20 cellular contexts compared by ENCODE assay signal in genomic region chrX:13084611-13085010, GRCh38. TPM values are rescaled to one million over a fixed set of nuclear protein-coding genes. Genes with fewer than 3 reads are reported as not detected.
A peak's percentile ranks its signal among the peaks of the same experiment; 100 is the strongest.
DNase-seq lines count a peak whose midpoint lies in the region; ATAC-seq and TF ChIP-seq lines count a peak whose summit lies in the region.
"Had no signal": no experiment of that assay in that cellular context is flagged by ENCODE, and none has a peak within 500 bp of the region (broad histone marks: within the 10 kb centered on the region; RNA-seq: fewer than 3 reads in every experiment).

No MANE protein-coding gene starts in this region.

- H3K79me2 ChIP-seq in DND-41 (ENCODE audit: insufficient read depth, low read length), result peaks cover 36% of the 10 kb centered on the region

- peak overlapping the region; percentile 37 for H3K4me3 ChIP-seq in CD4-positive, CD25-positive, alpha-beta regulatory T cell (ENCODE audit: low read depth, low read length)
- H3K4me3 ChIP-seq in DND-41 (ENCODE audit: low read depth in 1 of 2, low read length in 2 of 2), result no peak overlapping the region
- no peak overlapping the region for H3K4me3 ChIP-seq in liver (ENCODE audit: low read depth in 1 of 3, low read length in 3 of 3)
- no peak overlapping the region for H3K4me3 ChIP-seq in upper lobe of left lung
- H3K4me3 ChIP-seq: colonic mucosa, skin epidermis, tibial nerve had no signal

- no peak for DNase-seq in CD4-positive, CD25-positive, alpha-beta regulatory T cell
- DNase-seq in DND-41 (no peak), dermis blood vessel endothelial cell (no peak), upper lobe of left lung (no peak)
- no peak for DNase-seq in activated CD4-positive, alpha-beta memory T cell treated with anti-CD3 and anti-CD28 coated beads for 36 hours
- DNase-seq: activated CD4-positive, CD25-positive, alpha-beta regulatory T cell treated with anti-CD3 and anti-CD28 coated beads, Interleukin-2, amount 50 U/mL, for 72 hours; colonic mucosa; DMS79 treated with DMSO at 0.1 percent for 48 hours; NCI-H1436; NCI-H345; NK-92 treated with Interleukin-12 subunit alpha and Interleukin-12 subunit beta, amount 100 ng/mL, for 24 hours; posterior cingulate gyrus; stimulated activated CD4-positive, alpha-beta T cell treated with anti-CD3 and anti-CD28 coated beads, Interleukin-4, amount 100 ng/mL, for 4 hours had no signal

- no peaks in the 10 kb centered on the region for H4K20me1 ChIP-seq in DND-41 (ENCODE audit: insufficient read depth, low read length)

- peaks cover 82% of the 10 kb centered on the region for H3K4me1 ChIP-seq in CD4-positive, CD25-positive, alpha-beta regulatory T cell (ENCODE audit: control insufficient read depth, insufficient read depth, low read length, poor library complexity, severe bottlenecking)
- peaks cover 98% of the 10 kb centered on the region for H3K4me1 ChIP-seq in DND-41 (ENCODE audit: insufficient read depth, low read length)
- H3K4me1 ChIP-seq in liver (ENCODE audit: control insufficient read depth in 4 of 4, insufficient read depth in 4 of 4, low read length in 3 of 4), result no peaks in the 10 kb centered on the region
- H3K4me1 ChIP-seq in upper lobe of left lung, result peaks cover 7 to 26% (median 21%) of the 10 kb centered on the region in 4 donors
- H3K4me1 ChIP-seq: colonic mucosa had no signal

- TF ChIP-seq EP300 in upper lobe of left lung (IDR thresholded peaks at IDR 0.05), result no peak

- no peaks in the 10 kb centered on the region for H3K36me3 Mint-ChIP-seq in CD4-positive, CD25-positive, alpha-beta regulatory T cell
- peaks cover 1% of the 10 kb centered on the region for H3K36me3 Mint-ChIP-seq in activated CD4-positive, alpha-beta memory T cell treated with anti-CD3 and anti-CD28 coated beads for 36 hours

- peak overlapping the region in 1 of 4 donors; percentile 39 for H3K4me3 Mint-ChIP-seq in CD4-positive, CD25-positive, alpha-beta regulatory T cell
- H3K4me3 Mint-ChIP-seq in activated CD4-positive, alpha-beta memory T cell treated with anti-CD3 and anti-CD28 coated beads for 36 hours, result no peak overlapping the region

- H3K36me3 ChIP-seq in CD4-positive, CD25-positive, alpha-beta regulatory T cell (ENCODE audit: control insufficient read depth, insufficient read depth, low read length), result no peaks in the 10 kb centered on the region
- H3K36me3 ChIP-seq in DND-41 (ENCODE audit: insufficient read depth, low read length) (no peaks in the 10 kb centered on the region), liver (ENCODE audit: control insufficient read depth in 4 of 4, insufficient read depth in 3 of 4, low read depth in 1 of 4, low read length in 3 of 4) (no peaks in the 10 kb centered on the region), upper lobe of left lung (no peaks in the 10 kb centered on the region)
- H3K36me3 ChIP-seq: colonic mucosa, tibial nerve had no signal

- H3K27me3 Mint-ChIP-seq in CD4-positive, CD25-positive, alpha-beta regulatory T cell, result no peaks in the 10 kb centered on the region
- H3K27me3 Mint-ChIP-seq in activated CD4-positive, alpha-beta memory T cell treated with anti-CD3 and anti-CD28 coated beads for 36 hours, result no peaks in the 10 kb centered on the region

- no peak for TF ChIP-seq RAD21 in liver (IDR thresholded peaks at IDR 0.05)

- WGBS in liver, result 69% methylated on average over 1 of the region's 1 CpG
- WGBS in upper lobe of left lung, 2 donors, result 63 to 72% methylated on average over 1 of the region's 1 CpG

- H3K27me3 ChIP-seq in CD4-positive, CD25-positive, alpha-beta regulatory T cell (ENCODE audit: control insufficient read depth, insufficient read depth, low read length), result no peaks in the 10 kb centered on the region
- no peaks in the 10 kb centered on the region for H3K27me3 ChIP-seq in DND-41 (ENCODE audit: insufficient read depth, low read length, poor library complexity)
- no peaks in the 10 kb centered on the region for H3K27me3 ChIP-seq in liver (ENCODE audit: control insufficient read depth in 4 of 4, insufficient read depth in 4 of 4, low read length in 3 of 4)
- no peaks in the 10 kb centered on the region for H3K27me3 ChIP-seq in upper lobe of left lung
- H3K27me3 ChIP-seq: colonic mucosa, tibial nerve had no signal

- H3K27ac Mint-ChIP-seq in CD4-positive, CD25-positive, alpha-beta regulatory T cell, result peak overlapping the region; percentile 63 to 95 (median 89)
- H3K27ac Mint-ChIP-seq in activated CD4-positive, alpha-beta memory T cell treated with anti-CD3 and anti-CD28 coated beads for 36 hours, result peak overlapping the region; percentile 76

- peak overlapping the region; percentile 96 for H3K27ac ChIP-seq in CD4-positive, CD25-positive, alpha-beta regulatory T cell (ENCODE audit: insufficient read depth, low read length, poor library complexity, severe bottlenecking)
- H3K27ac ChIP-seq in DND-41 (ENCODE audit: low read length), result peak overlapping the region; percentile 99
- no peak overlapping the region for H3K27ac ChIP-seq in liver (ENCODE audit: low read depth in 1 of 2, low read length in 2 of 2)
- H3K27ac ChIP-seq in upper lobe of left lung, result no peak overlapping the region
- H3K27ac ChIP-seq: colonic mucosa, epithelial cell of prostate had no signal

- no peaks in the 10 kb centered on the region for H3K9me3 Mint-ChIP-seq in CD4-positive, CD25-positive, alpha-beta regulatory T cell
- no peaks in the 10 kb centered on the region for H3K9me3 Mint-ChIP-seq in activated CD4-positive, alpha-beta memory T cell treated with anti-CD3 and anti-CD28 coated beads for 36 hours

- no peak for TF ChIP-seq POLR2A in upper lobe of left lung (IDR thresholded peaks at IDR 0.05)

- no peak overlapping the region; the same call in 1 of the 2 replicates for H3K4me2 ChIP-seq in DND-41 (ENCODE audit: insufficient read depth, low read length)

- ATAC-seq in CD4-positive, CD25-positive, alpha-beta regulatory T cell (ENCODE audit: low read depth in 2 of 2), result no peak
- ATAC-seq in DND-41 (ENCODE audit: insufficient read depth, low read depth) (no peak), upper lobe of left lung (ENCODE audit: low FRiP score in 2 of 2) (no peak), GM19463 (IDR thresholded peaks at IDR 0.05; ENCODE audit: unreplicated experiment) (no peak)

- no peak overlapping the region for H2AFZ ChIP-seq in DND-41 (ENCODE audit: low read depth, low read length)

- TF ChIP-seq CTCF in DND-41 (IDR thresholded peaks at IDR 0.05; ENCODE audit: borderline replicate concordance, extremely low read depth, low read length, poor library complexity, severe bottlenecking) (no peak), liver (IDR thresholded peaks at IDR 0.05; ENCODE audit: low read depth, low read length, missing input control) (no peak), upper lobe of left lung (IDR thresholded peaks at IDR 0.05) (no peak)

- POLR2A ChIA-PET in activated CD4-positive, alpha-beta memory T cell treated with anti-CD3 and anti-CD28 coated beads for 36 hours (lab: Charles Lee), result interaction anchor here (1.9 to 10.2 kb wide), 2 partner anchors 33 to 108 kb away, joined by 4 to 192 read pairs; partner anchors contain the start of gene TMSB4X

- H3K4me1 Mint-ChIP-seq in CD4-positive, CD25-positive, alpha-beta regulatory T cell, result peaks cover 44 to 96% (median 63%) of the 10 kb centered on the region in 4 donors
- H3K4me1 Mint-ChIP-seq in activated CD4-positive, alpha-beta memory T cell treated with anti-CD3 and anti-CD28 coated beads for 36 hours (ENCODE audit: low read depth), result peaks cover 74% of the 10 kb centered on the region

- intact Hi-C loops in activated CD4-positive, alpha-beta memory T cell treated with anti-CD3 and anti-CD28 coated beads for 36 hours (cut with micrococcal nuclease), result no loop called here

- H3K9ac ChIP-seq in DND-41 (ENCODE audit: low read depth, low read length) (peak overlapping the region; percentile 73), liver (ENCODE audit: low read depth in 1 of 2, low read length in 2 of 2) (no peak overlapping the region)

- no peaks in the 10 kb centered on the region for H3K9me3 ChIP-seq in CD4-positive, CD25-positive, alpha-beta regulatory T cell (ENCODE audit: control insufficient read depth in 2 of 2, low read length in 2 of 2)
- H3K9me3 ChIP-seq in DND-41 (ENCODE audit: insufficient read depth, low read length, severe bottlenecking) (no peaks in the 10 kb centered on the region), liver (ENCODE audit: control insufficient read depth in 4 of 4, low read length in 3 of 4) (no peaks in the 10 kb centered on the region), upper lobe of left lung (no peaks in the 10 kb centered on the region)
- H3K9me3 ChIP-seq: colonic mucosa, tibial nerve had no signal

- CTCF ChIA-PET in activated CD4-positive, alpha-beta memory T cell treated with anti-CD3 and anti-CD28 coated beads for 36 hours (lab: Charles Lee), result interaction anchor here (0.8 to 1.6 kb wide), 2 partner anchors 138 to 403 kb away, joined by 3 to 7 read pairs; no protein-coding TSS in a partner anchor

TF ChIP-seq in liver, 16 proteins besides CTCF, POLR2A, EP300 and RAD21:
- TF ChIP-seq ATF3 (IDR thresholded peaks at IDR 0.05), result no peak
- peak; percentile 85 for TF ChIP-seq NR2F2 (IDR thresholded peaks at IDR 0.05)
TF ChIP-seq in liver: peak in this region for 1.

RNA-seq across cellular contexts. Expression of gene FAM9C, which starts 40.2 kb away (rescaled TPM):
- total RNA-seq in CD4-positive, CD25-positive, alpha-beta regulatory T cell, result not detected
- polyA plus RNA-seq in CD4-positive, CD25-positive, alpha-beta regulatory T cell, result not detected
- total RNA-seq in activated CD4-positive, alpha-beta memory T cell treated with anti-CD3 and anti-CD28 coated beads for 36 hours, result under 1 TPM in 1 of 2 experiments, not detected in 1; 0.05 TPM
- total RNA-seq in liver (not detected), dermis blood vessel endothelial cell (0.05 TPM in 1 of 2 replicates, not detected in the other), upper lobe of left lung (under 1 TPM in 1 of 6 donors, not detected in 5; 0.20 TPM)
- polyA plus RNA-seq in liver, result not detected
- total RNA-seq: colonic mucosa; LHCN-M2; T-helper 2 cell treated with Interferon-gamma antibody and Interleukin-4, amounts not matched to agents 100 ng/mL and 5 ng/mL, for 36 hours; tibial nerve had no signal

Comparison
In these comparisons a context has a peak if more than half of its experiments do, and no peak if none do; other contexts are left out.
1. H3K27ac ChIP-seq: peak in CD4-positive, CD25-positive, alpha-beta regulatory T cell (single experiment) and DND-41 (single experiment); none in liver (0 of 2) and upper lobe of left lung (0 of 4).